Comparison of ENCODE assay signal across 8 cellular contexts in genomic region chr19:36773223-36773579, GRCh38. TPM values are rescaled to one million over a fixed set of nuclear protein-coding genes. Genes with fewer than 3 reads are reported as not detected.
DNase-seq lines count a peak whose midpoint lies in the region; ATAC-seq and TF ChIP-seq lines count a peak whose summit lies in the region.

No MANE protein-coding gene starts in this region.

- H3K4me3 Mint-ChIP-seq in activated naive CD4-positive, alpha-beta T cell treated with anti-CD3 and anti-CD28 coated beads, Interleukin-2, amount 50 U/mL, for 24 hours: peak overlapping the region; percentile 98
- H3K4me3 Mint-ChIP-seq in WTC11: peak overlapping the region; percentile 94

- peak overlapping the region; percentile 76 for H3K4me3 ChIP-seq in iPS-18c (ENCODE audit: insufficient read depth, low read depth, low read length)

- DNase-seq in activated naive CD4-positive, alpha-beta T cell treated with anti-CD3 and anti-CD28 coated beads, Interleukin-2, amount 50 U/mL, for 16 hours: no peak
- no peak for DNase-seq in WTC11 (ENCODE audit: low spot score)
- no peak for DNase-seq in Ammon's horn (ENCODE audit: low spot score)
- no peak for DNase-seq in NAMALWA (ENCODE audit: low spot score)

- no peaks in the 10 kb centered on the region for H3K27me3 Mint-ChIP-seq in activated naive CD4-positive, alpha-beta T cell treated with anti-CD3 and anti-CD28 coated beads, Interleukin-2, amount 50 U/mL, for 24 hours
- no peaks in the 10 kb centered on the region; the same call in none of the 2 replicates for H3K27me3 Mint-ChIP-seq in WTC11 (ENCODE audit: low read depth)

- peak overlapping the region; percentile 19 for H3K27ac ChIP-seq in temporal lobe (ENCODE audit: low read depth, low read length)

- no peak for TF ChIP-seq CTCF in WTC11 (IDR thresholded peaks at IDR 0.05)

- CTCF ChIA-PET in WTC11 (lab: Charles Lee): interaction anchor here (1.0 to 1.3 kb wide), 3 partner anchors 18 to 77 kb away, joined by 3 to 4 read pairs (median 3); partner anchors contain the start of gene ZNF345

- ATAC-seq in WTC11: no peak
- no peak for ATAC-seq in GM21423 (IDR thresholded peaks at IDR 0.05; ENCODE audit: unreplicated experiment)

- H3K36me3 Mint-ChIP-seq in activated naive CD4-positive, alpha-beta T cell treated with anti-CD3 and anti-CD28 coated beads, Interleukin-2, amount 50 U/mL, for 24 hours: peaks cover 27% of the 10 kb centered on the region
- peaks cover 51% of the 10 kb centered on the region for H3K36me3 Mint-ChIP-seq in WTC11

- H3K27ac Mint-ChIP-seq in activated naive CD4-positive, alpha-beta T cell treated with anti-CD3 and anti-CD28 coated beads, Interleukin-2, amount 50 U/mL, for 24 hours: peak overlapping the region; percentile 97
- peak overlapping the region; percentile 99 for H3K27ac Mint-ChIP-seq in WTC11

- H3K9me3 ChIP-seq in iPS-18c (ENCODE audit: control insufficient read depth, insufficient read depth, low read length): no peaks in the 10 kb centered on the region

- peaks cover 25% of the 10 kb centered on the region for H3K4me1 Mint-ChIP-seq in activated naive CD4-positive, alpha-beta T cell treated with anti-CD3 and anti-CD28 coated beads, Interleukin-2, amount 50 U/mL, for 24 hours
- peaks cover 15% of the 10 kb centered on the region for H3K4me1 Mint-ChIP-seq in WTC11

- peaks cover 6% of the 10 kb centered on the region for H3K9me3 Mint-ChIP-seq in activated naive CD4-positive, alpha-beta T cell treated with anti-CD3 and anti-CD28 coated beads, Interleukin-2, amount 50 U/mL, for 24 hours
- peaks cover 5% of the 10 kb centered on the region; the same call in 1 of the 2 replicates for H3K9me3 Mint-ChIP-seq in WTC11

- POLR2A ChIA-PET in WTC11 (lab: Charles Lee): interaction anchor here (0.5 to 2.9 kb wide), 4 partner anchors 24 to 733 kb away, joined by 3 to 13 read pairs (median 4); partner anchors contain the start of genes ZNF345 and ZNF793

TF ChIP-seq in WTC11, 78 proteins besides CTCF, POLR2A, EP300 and RAD21:
- TF ChIP-seq ZNF281 (CRISPR knock-in tag; IDR thresholded peaks at IDR 0.05) (no peak), MYBL2 (CRISPR knock-in tag; IDR thresholded peaks at IDR 0.05) (no peak), FOXJ3 (CRISPR knock-in tag; IDR thresholded peaks at IDR 0.05; ENCODE audit: borderline replicate concordance) (no peak), MAX (CRISPR knock-in tag; IDR thresholded peaks at IDR 0.05) (0 out of 2 replicates have a peak, but pooled peaks have one; percentile 57), MLX (CRISPR knock-in tag; IDR thresholded peaks at IDR 0.05) (no peak), ZBTB21 (CRISPR knock-in tag; IDR thresholded peaks at IDR 0.05; ENCODE audit: borderline replicate concordance) (no peak)

RNA-seq across cellular contexts. Expression of gene ZNF850, which starts 0.6 kb away (rescaled TPM):
- total RNA-seq in WTC11 (2021): 46.9 to 65.9 TPM (median 47.2 TPM) in 3 replicates
- 6.4 TPM for total RNA-seq in temporal lobe
